Comparison of ENCODE assay signal across 1 cellular context in the genomic region with DNA sequence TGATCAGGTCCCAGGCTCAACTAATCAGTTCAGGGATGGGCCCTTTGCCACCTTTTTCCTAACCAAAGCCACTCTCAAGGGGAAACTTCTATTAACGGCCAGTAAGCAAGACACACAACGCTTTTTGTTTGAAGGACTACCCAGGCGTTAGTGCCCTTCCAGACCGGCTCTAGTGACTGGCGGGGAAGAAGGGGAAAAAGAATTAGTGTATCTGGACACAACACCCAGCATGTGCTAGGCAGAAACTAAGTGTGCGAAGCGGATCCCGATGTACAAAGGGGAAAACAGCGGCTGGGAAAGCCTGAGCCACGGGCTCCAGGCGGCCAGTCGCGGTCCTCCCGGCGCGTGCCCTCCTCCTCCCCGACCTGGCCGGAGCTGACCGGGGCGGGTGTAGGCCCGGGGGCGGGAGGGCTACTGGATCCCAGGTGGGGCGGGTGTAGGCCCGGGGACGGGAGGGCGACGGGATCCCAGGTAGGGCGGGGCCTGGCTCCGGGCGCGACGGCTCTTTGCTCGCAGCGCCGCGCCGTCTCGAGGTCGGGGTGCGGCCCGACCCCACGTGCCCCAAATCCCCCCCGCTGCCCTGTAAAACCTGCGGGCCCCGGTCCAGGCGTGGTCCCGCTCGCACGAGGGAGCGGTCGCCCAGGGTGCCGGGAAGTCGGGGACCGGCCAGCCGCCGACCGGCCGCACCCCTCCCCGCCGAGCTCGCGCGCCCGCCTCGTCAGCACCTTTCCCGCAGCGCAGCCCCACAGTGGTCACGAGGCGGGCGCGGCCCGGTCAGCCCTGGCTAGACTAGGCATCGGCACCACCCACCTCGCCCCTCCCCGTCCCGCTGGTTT.
TF ChIP-seq lines count a peak whose summit lies in the region.

No MANE protein-coding gene starts in this region.

TF ChIP-seq in WTC11, 78 proteins besides CTCF, POLR2A, EP300 and RAD21 (continued from another document):
- TF ChIP-seq, protein P1, sequence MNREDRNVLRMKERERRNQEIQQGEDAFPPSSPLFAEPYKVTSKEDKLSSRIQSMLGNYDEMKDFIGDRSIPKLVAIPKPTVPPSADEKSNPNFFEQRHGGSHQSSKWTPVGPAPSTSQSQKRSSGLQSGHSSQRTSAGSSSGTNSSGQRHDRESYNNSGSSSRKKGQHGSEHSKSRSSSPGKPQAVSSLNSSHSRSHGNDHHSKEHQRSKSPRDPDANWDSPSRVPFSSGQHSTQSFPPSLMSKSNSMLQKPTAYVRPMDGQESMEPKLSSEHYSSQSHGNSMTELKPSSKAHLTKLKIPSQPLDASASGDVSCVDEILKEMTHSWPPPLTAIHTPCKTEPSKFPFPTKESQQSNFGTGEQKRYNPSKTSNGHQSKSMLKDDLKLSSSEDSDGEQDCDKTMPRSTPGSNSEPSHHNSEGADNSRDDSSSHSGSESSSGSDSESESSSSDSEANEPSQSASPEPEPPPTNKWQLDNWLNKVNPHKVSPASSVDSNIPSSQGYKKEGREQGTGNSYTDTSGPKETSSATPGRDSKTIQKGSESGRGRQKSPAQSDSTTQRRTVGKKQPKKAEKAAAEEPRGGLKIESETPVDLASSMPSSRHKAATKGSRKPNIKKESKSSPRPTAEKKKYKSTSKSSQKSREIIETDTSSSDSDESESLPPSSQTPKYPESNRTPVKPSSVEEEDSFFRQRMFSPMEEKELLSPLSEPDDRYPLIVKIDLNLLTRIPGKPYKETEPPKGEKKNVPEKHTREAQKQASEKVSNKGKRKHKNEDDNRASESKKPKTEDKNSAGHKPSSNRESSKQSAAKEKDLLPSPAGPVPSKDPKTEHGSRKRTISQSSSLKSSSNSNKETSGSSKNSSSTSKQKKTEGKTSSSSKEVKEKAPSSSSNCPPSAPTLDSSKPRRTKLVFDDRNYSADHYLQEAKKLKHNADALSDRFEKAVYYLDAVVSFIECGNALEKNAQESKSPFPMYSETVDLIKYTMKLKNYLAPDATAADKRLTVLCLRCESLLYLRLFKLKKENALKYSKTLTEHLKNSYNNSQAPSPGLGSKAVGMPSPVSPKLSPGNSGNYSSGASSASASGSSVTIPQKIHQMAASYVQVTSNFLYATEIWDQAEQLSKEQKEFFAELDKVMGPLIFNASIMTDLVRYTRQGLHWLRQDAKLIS (CRISPR knock-in tag; IDR thresholded peaks at IDR 0.05; ENCODE audit: borderline replicate concordance): no peak
- TF ChIP-seq, protein P2, sequence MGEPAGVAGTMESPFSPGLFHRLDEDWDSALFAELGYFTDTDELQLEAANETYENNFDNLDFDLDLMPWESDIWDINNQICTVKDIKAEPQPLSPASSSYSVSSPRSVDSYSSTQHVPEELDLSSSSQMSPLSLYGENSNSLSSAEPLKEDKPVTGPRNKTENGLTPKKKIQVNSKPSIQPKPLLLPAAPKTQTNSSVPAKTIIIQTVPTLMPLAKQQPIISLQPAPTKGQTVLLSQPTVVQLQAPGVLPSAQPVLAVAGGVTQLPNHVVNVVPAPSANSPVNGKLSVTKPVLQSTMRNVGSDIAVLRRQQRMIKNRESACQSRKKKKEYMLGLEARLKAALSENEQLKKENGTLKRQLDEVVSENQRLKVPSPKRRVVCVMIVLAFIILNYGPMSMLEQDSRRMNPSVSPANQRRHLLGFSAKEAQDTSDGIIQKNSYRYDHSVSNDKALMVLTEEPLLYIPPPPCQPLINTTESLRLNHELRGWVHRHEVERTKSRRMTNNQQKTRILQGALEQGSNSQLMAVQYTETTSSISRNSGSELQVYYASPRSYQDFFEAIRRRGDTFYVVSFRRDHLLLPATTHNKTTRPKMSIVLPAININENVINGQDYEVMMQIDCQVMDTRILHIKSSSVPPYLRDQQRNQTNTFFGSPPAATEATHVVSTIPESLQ (CRISPR knock-in tag; IDR thresholded peaks at IDR 0.05): no peak
- TF ChIP-seq, protein P3, sequence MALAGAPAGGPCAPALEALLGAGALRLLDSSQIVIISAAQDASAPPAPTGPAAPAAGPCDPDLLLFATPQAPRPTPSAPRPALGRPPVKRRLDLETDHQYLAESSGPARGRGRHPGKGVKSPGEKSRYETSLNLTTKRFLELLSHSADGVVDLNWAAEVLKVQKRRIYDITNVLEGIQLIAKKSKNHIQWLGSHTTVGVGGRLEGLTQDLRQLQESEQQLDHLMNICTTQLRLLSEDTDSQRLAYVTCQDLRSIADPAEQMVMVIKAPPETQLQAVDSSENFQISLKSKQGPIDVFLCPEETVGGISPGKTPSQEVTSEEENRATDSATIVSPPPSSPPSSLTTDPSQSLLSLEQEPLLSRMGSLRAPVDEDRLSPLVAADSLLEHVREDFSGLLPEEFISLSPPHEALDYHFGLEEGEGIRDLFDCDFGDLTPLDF (CRISPR knock-in tag; IDR thresholded peaks at IDR 0.05): no peak; the same call in 1 of the 2 replicates
- TF ChIP-seq, protein P4, sequence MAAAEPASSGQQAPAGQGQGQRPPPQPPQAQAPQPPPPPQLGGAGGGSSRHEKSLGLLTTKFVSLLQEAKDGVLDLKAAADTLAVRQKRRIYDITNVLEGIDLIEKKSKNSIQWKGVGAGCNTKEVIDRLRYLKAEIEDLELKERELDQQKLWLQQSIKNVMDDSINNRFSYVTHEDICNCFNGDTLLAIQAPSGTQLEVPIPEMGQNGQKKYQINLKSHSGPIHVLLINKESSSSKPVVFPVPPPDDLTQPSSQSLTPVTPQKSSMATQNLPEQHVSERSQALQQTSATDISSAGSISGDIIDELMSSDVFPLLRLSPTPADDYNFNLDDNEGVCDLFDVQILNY (CRISPR knock-in tag; IDR thresholded peaks at IDR 0.05): no peak
- TF ChIP-seq, protein P5, sequence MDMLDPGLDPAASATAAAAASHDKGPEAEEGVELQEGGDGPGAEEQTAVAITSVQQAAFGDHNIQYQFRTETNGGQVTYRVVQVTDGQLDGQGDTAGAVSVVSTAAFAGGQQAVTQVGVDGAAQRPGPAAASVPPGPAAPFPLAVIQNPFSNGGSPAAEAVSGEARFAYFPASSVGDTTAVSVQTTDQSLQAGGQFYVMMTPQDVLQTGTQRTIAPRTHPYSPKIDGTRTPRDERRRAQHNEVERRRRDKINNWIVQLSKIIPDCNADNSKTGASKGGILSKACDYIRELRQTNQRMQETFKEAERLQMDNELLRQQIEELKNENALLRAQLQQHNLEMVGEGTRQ (CRISPR knock-in tag; IDR thresholded peaks at IDR 0.05): no peak; the same call in 1 of the 2 replicates
- TF ChIP-seq, protein P6, sequence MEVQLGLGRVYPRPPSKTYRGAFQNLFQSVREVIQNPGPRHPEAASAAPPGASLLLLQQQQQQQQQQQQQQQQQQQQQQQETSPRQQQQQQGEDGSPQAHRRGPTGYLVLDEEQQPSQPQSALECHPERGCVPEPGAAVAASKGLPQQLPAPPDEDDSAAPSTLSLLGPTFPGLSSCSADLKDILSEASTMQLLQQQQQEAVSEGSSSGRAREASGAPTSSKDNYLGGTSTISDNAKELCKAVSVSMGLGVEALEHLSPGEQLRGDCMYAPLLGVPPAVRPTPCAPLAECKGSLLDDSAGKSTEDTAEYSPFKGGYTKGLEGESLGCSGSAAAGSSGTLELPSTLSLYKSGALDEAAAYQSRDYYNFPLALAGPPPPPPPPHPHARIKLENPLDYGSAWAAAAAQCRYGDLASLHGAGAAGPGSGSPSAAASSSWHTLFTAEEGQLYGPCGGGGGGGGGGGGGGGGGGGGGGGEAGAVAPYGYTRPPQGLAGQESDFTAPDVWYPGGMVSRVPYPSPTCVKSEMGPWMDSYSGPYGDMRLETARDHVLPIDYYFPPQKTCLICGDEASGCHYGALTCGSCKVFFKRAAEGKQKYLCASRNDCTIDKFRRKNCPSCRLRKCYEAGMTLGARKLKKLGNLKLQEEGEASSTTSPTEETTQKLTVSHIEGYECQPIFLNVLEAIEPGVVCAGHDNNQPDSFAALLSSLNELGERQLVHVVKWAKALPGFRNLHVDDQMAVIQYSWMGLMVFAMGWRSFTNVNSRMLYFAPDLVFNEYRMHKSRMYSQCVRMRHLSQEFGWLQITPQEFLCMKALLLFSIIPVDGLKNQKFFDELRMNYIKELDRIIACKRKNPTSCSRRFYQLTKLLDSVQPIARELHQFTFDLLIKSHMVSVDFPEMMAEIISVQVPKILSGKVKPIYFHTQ (CRISPR knock-in tag; IDR thresholded peaks at IDR 0.05): peak; percentile 71; the same call in 1 of the 2 replicates
- TF ChIP-seq ETV6 (CRISPR knock-in tag; IDR thresholded peaks at IDR 0.05) (no peak), ZNF138 (CRISPR knock-in tag; conservative IDR thresholded peaks at IDR 0.05) (no peak)
